ENCODE assay signal across 9 cellular contexts in genomic region chrX:136306182-136306581, GRCh38. TPM values are rescaled to one million over a fixed set of nuclear protein-coding genes. Genes with fewer than 3 reads are reported as not detected.
"Had no signal": no experiment of that assay in that cellular context is flagged by ENCODE, and none has a peak within 500 bp of the region (broad histone marks: within the 10 kb centered on the region; RNA-seq: fewer than 3 reads in every experiment).

No MANE protein-coding gene starts in this region.

- FAIRE-seq: G401.6, GM12878, GM12891, GM12892, GM18507, GM19239 had no signal

- DNase-seq: GDM1, GF-D8 had no signal

- ATAC-seq: GM12878 had no signal

- H3K4me3 ChIP-seq: GM12878 had no signal

RNA-seq across cellular contexts. Expression of gene ADGRG4, which starts 5.4 kb away (rescaled TPM):
- total RNA-seq: G401, GM12878 had no signal
- polyA plus RNA-seq: GM12878 had no signal
